In genomic region chr2:239465017-239466001, GRCh38 we compare ENCODE assay signal across 8 cellular contexts.
DNase-seq lines count a peak whose midpoint lies in the region; ATAC-seq and TF ChIP-seq lines count a peak whose summit lies in the region.

No MANE protein-coding gene starts in this region.

- no peak overlapping the region for H3K4me3 ChIP-seq in naive thymus-derived CD4-positive, alpha-beta T cell (ENCODE audit: low read length)
- H3K4me3 ChIP-seq in Caco-2 (ENCODE audit: low read depth, low read length), result no peak overlapping the region

- no peaks in the 10 kb centered on the region for H3K4me1 ChIP-seq in naive thymus-derived CD4-positive, alpha-beta T cell (ENCODE audit: control insufficient read depth in 2 of 2, insufficient read depth in 2 of 2, low read length in 2 of 2)
- no peaks in the 10 kb centered on the region for H3K4me1 ChIP-seq in Caco-2

- no peak overlapping the region for H3K27ac ChIP-seq in naive thymus-derived CD4-positive, alpha-beta T cell (ENCODE audit: low read depth, low read length)

- H3K27ac Mint-ChIP-seq in naive thymus-derived CD4-positive, alpha-beta T cell, result no peak overlapping the region
- no peak overlapping the region for H3K27ac Mint-ChIP-seq in Caco-2 (ENCODE audit: unreplicated experiment)
- no peak overlapping the region for H3K27ac Mint-ChIP-seq in nephron progenitor cell

- peak; percentile 76 for DNase-seq in COLO668 (lab: John Stamatoyannopoulos, UW; ENCODE audit: unreplicated experiment)
- peak; percentile 76 for DNase-seq in NCI-H2029 (lab: John Stamatoyannopoulos, UW)
- DNase-seq in ecto neural progenitor cell (ENCODE audit: low spot score), result peak; percentile 34
- peak in 1 of 9 donors; percentile 6 for DNase-seq in naive thymus-derived CD4-positive, alpha-beta T cell
- no peak for DNase-seq in stimulated activated CD4-positive, alpha-beta T cell treated with anti-CD3 and anti-CD28 coated beads, Interleukin-1b, Interleukin-23, amount 100 ng/mL, for 48 hours
- DNase-seq in activated naive CD4-positive, alpha-beta T cell treated with Interleukin-2 at 50 U/mL for 16 hours, result no peak
- DNase-seq in Caco-2, result no peak
- DNase-seq in nephron progenitor cell, result no peak

- peak; percentile 85 for ATAC-seq in naive thymus-derived CD4-positive, alpha-beta T cell

- no peaks in the 10 kb centered on the region for H3K27me3 Mint-ChIP-seq in naive thymus-derived CD4-positive, alpha-beta T cell
- H3K27me3 Mint-ChIP-seq in Caco-2 (ENCODE audit: insufficient read depth, unreplicated experiment) (no peaks in the 10 kb centered on the region), nephron progenitor cell (ENCODE audit: low read depth, poor library complexity) (peaks cover 10% of the 10 kb centered on the region)

- TF ChIP-seq CTCF in Caco-2 (IDR thresholded peaks at IDR 0.05; ENCODE audit: insufficient read depth in 1 of 2, low read depth in 1 of 2, low read length in 1 of 2, severe bottlenecking in 1 of 2, unreplicated experiment in 1 of 2) (no peak), nephron progenitor cell (IDR thresholded peaks at IDR 0.05) (no peak)

- POLR2A ChIA-PET in naive thymus-derived CD4-positive, alpha-beta T cell (lab: Charles Lee), result no interaction called here
- POLR2A ChIA-PET in Caco-2 (lab: Charles Lee), result no interaction called here

- no peaks in the 10 kb centered on the region for H3K36me3 ChIP-seq in naive thymus-derived CD4-positive, alpha-beta T cell (ENCODE audit: control insufficient read depth in 2 of 3, insufficient read depth in 3 of 3, low read length in 3 of 3)
- no peaks in the 10 kb centered on the region for H3K36me3 ChIP-seq in Caco-2 (ENCODE audit: control insufficient read depth, insufficient read depth, low read length)

- H3K9me3 Mint-ChIP-seq in naive thymus-derived CD4-positive, alpha-beta T cell, result no peaks in the 10 kb centered on the region
- H3K9me3 Mint-ChIP-seq in Caco-2 (ENCODE audit: unreplicated experiment) (no peaks in the 10 kb centered on the region), nephron progenitor cell (peaks cover 7% of the 10 kb centered on the region)

- no peaks in the 10 kb centered on the region for H3K9me3 ChIP-seq in naive thymus-derived CD4-positive, alpha-beta T cell (ENCODE audit: control insufficient read depth in 2 of 3, low read length in 3 of 3)
- H3K9me3 ChIP-seq in Caco-2, result no peaks in the 10 kb centered on the region

- no TSS peak for BruUV-seq in Caco-2 (replicated peaks; lab: Mats Ljungman, UMichigan)

- peaks cover 0 to 2% (median 0%) of the 10 kb centered on the region in 7 donors for H3K4me1 Mint-ChIP-seq in naive thymus-derived CD4-positive, alpha-beta T cell
- H3K4me1 Mint-ChIP-seq in Caco-2 (ENCODE audit: low read depth, unreplicated experiment) (no peaks in the 10 kb centered on the region), nephron progenitor cell (peaks cover 28% of the 10 kb centered on the region)

- intact Hi-C loops in naive thymus-derived CD4-positive, alpha-beta T cell (cut with micrococcal nuclease), result no loop called here
- intact Hi-C loops in Caco-2 (cut with micrococcal nuclease; ENCODE audit: unreplicated experiment), result no loop called here

- CTCF ChIA-PET in naive thymus-derived CD4-positive, alpha-beta T cell (lab: Charles Lee), result no interaction called here
- CTCF ChIA-PET in Caco-2 (lab: Charles Lee), result interaction anchor here (0.6 kb wide), 1 partner anchor 461 kb away, joined by 3 read pairs; no protein-coding TSS in a partner anchor

- H3K27me3 ChIP-seq in naive thymus-derived CD4-positive, alpha-beta T cell (ENCODE audit: control insufficient read depth in 2 of 2, insufficient read depth in 2 of 2, low read length in 2 of 2), result no peaks in the 10 kb centered on the region
- H3K27me3 ChIP-seq in Caco-2 (replicated peaks; ENCODE audit: control insufficient read depth, insufficient read depth, low read length), result no peaks in the 10 kb centered on the region

- no peaks in the 10 kb centered on the region for H3K36me3 Mint-ChIP-seq in naive thymus-derived CD4-positive, alpha-beta T cell
- H3K36me3 Mint-ChIP-seq in Caco-2 (ENCODE audit: insufficient read depth, unreplicated experiment) (no peaks in the 10 kb centered on the region), nephron progenitor cell (ENCODE audit: low read depth) (no peaks in the 10 kb centered on the region)

- no peak overlapping the region for H3K4me3 Mint-ChIP-seq in naive thymus-derived CD4-positive, alpha-beta T cell
- H3K4me3 Mint-ChIP-seq in Caco-2 (ENCODE audit: unreplicated experiment) (no peak overlapping the region), nephron progenitor cell (no peak overlapping the region)

Comparison
In these comparisons a context has a peak if more than half of its experiments do, and no peak if none do; other contexts are left out.
1. DNase-seq: peak in COLO668 (single experiment), NCI-H2029 (single experiment) and ecto neural progenitor cell (single experiment); none in stimulated activated CD4-positive, alpha-beta T cell treated with anti-CD3 and anti-CD28 coated beads, Interleukin-1b, Interleukin-23, amount 100 ng/mL, for 48 hours (single experiment), activated naive CD4-positive, alpha-beta T cell treated with Interleukin-2 at 50 U/mL for 16 hours (single experiment), Caco-2 (0 of 2) and nephron progenitor cell (single experiment).